In the genomic region with DNA sequence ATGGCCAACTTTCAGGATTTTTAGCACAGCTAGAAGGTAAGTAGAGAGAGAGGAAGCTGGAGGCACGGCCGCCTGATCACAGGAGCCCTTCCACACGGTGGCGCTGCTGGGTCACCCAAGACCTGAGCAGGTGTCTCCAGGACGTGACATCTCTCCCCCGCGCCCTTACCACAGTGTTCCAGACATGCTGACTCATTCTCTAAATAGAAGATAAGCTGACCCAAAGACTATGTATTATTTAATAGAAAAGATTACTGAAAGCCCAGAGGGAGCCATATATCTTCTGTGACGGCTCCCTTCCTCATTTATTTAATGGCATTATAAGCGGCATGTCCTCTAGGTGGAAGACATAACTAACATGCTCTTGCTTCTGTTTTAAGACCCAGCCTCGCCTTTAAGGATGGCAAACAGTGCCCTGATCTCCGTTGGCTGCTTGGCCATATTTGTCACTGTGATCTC, we compare ENCODE assay signal across 8 cellular contexts. TPM values are rescaled to one million over a fixed set of nuclear protein-coding genes. Genes with fewer than 3 reads are reported as not detected.
DNase-seq lines count a peak whose midpoint lies in the region; TF ChIP-seq lines count a peak whose summit lies in the region.

No MANE protein-coding gene starts in this region.

- peak overlapping the region; percentile 52 for H3K4me3 ChIP-seq in MM.1S (ENCODE audit: low read length)

- peaks cover 10% of the 10 kb centered on the region for H3K4me1 ChIP-seq in MM.1S (ENCODE audit: low read length)

- H3K9ac ChIP-seq in MM.1S (ENCODE audit: low read length): peak overlapping the region; percentile 49

- H4K20me1 ChIP-seq in MM.1S (ENCODE audit: insufficient read depth, low read length): no peaks in the 10 kb centered on the region

- CTCF ChIA-PET in GM10248 (lab: Yijun Ruan, JAX): interaction anchor here (0.6 to 10.9 kb wide), 59 partner anchors 11 to 1490 kb away, joined by 3 to 135 read pairs (median 4); a partner anchor contains a TSS
- CTCF ChIA-PET in HEK293T (lab: Yijun Ruan, JAX): interaction anchor here (0.6 to 2.6 kb wide), 14 partner anchors 9 to 440 kb away, joined by 3 to 19 read pairs (median 4); a partner anchor contains a TSS

- TF ChIP-seq CTCF in GM10248 (IDR thresholded peaks at IDR 0.05; ENCODE audit: control extremely low read depth, extremely low read depth, low read depth, missing control alignments) (peak; percentile 93), MM.1S (IDR thresholded peaks at IDR 0.05; ENCODE audit: low read length) (peak; percentile 86)

- H2AFZ ChIP-seq in MM.1S (ENCODE audit: low read length): peak overlapping the region; percentile 51

- H3K27me3 ChIP-seq in MM.1S (replicated peaks; ENCODE audit: insufficient read depth, low read length): no peaks in the 10 kb centered on the region

- H3K36me3 ChIP-seq in MM.1S (replicated peaks; ENCODE audit: insufficient read depth, low read length): no peaks in the 10 kb centered on the region

- H3K9me2 ChIP-seq in MM.1S (replicated peaks; ENCODE audit: insufficient read depth, low read length): no peaks in the 10 kb centered on the region

- no peaks in the 10 kb centered on the region for H3K9me3 ChIP-seq in MM.1S (replicated peaks; ENCODE audit: insufficient read depth, low read length)

- POLR2A ChIA-PET in GM10248 (lab: Yijun Ruan, JAX): interaction anchor here (0.6 to 1.0 kb wide), 2 partner anchors 195 to 196 kb away, joined by 3 to 5 read pairs; no protein-coding TSS in a partner anchor
- POLR2A ChIA-PET in HEK293T (lab: Yijun Ruan, JAX): interaction anchor here (0.7 to 1.4 kb wide), 4 partner anchors 15 to 167 kb away, joined by 3 to 6 read pairs (median 4); no protein-coding TSS in a partner anchor

- H3F3A ChIP-seq in MM.1S (ENCODE audit: insufficient read depth, low read length): peaks cover 5% of the 10 kb centered on the region; the same call in 1 of the 2 replicates

- H3K4me2 ChIP-seq in MM.1S (ENCODE audit: low read depth, low read length): peak overlapping the region; percentile 57

- peak; percentile 85 for DNase-seq in GM10248 (ENCODE audit: extremely low spot score)
- DNase-seq in HEK293T (ENCODE audit: extremely low spot score): peak; percentile 84
- DNase-seq in MM.1S: peak; percentile 97
- peak; percentile 99 for DNase-seq in SHP77 (lab: John Stamatoyannopoulos, UW)
- peak; percentile 79 for DNase-seq in activated effector memory CD4-positive, alpha-beta T cell treated with Interleukin-2 at 50 U/mL for 16 hours
- DNase-seq in glomerular endothelial cell (ENCODE audit: extremely low read depth, low read depth, low spot score): peak; percentile 72
- DNase-seq in pons (ENCODE audit: low spot score): peak; percentile 24
- DNase-seq in ureter (ENCODE audit: low spot score): peak; percentile 91

- H3K79me2 ChIP-seq in MM.1S (ENCODE audit: low read length): peaks cover 12% of the 10 kb centered on the region

- H3K27ac ChIP-seq in MM.1S (ENCODE audit: low read length): peak overlapping the region; percentile 62

TF ChIP-seq in HEK293T, 16 proteins besides CTCF, POLR2A, EP300 and RAD21:
- 0 out of 2 replicates have a peak, but pooled peaks have one; percentile 52 for TF ChIP-seq ARNT (IDR thresholded peaks at IDR 0.05)
- TF ChIP-seq, protein P1, sequence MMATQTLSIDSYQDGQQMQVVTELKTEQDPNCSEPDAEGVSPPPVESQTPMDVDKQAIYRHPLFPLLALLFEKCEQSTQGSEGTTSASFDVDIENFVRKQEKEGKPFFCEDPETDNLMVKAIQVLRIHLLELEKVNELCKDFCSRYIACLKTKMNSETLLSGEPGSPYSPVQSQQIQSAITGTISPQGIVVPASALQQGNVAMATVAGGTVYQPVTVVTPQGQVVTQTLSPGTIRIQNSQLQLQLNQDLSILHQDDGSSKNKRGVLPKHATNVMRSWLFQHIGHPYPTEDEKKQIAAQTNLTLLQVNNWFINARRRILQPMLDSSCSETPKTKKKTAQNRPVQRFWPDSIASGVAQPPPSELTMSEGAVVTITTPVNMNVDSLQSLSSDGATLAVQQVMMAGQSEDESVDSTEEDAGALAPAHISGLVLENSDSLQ (IDR thresholded peaks at IDR 0.05): peak; percentile 83
- no peak for TF ChIP-seq FOXA1 (IDR thresholded peaks at IDR 0.05)
- TF ChIP-seq ZNF384 (IDR thresholded peaks at IDR 0.05): no peak
- no peak for TF ChIP-seq HDGF (IDR thresholded peaks at IDR 0.05; ENCODE audit: borderline replicate concordance)

RNA-seq across cellular contexts. Expression of a gene that starts 26.0 kb away (rescaled TPM):
- 50.1 and 54.7 TPM in 2 replicates for total RNA-seq in glomerular endothelial cell
- total RNA-seq in ureter: 46.6 TPM

RNA-seq across cellular contexts. Expression of a gene that starts 26.6 kb away (rescaled TPM):
- total RNA-seq in glomerular endothelial cell: 1.6 and 3.3 TPM in 2 replicates
- 93.6 TPM for total RNA-seq in ureter

Comparison
In these comparisons a context has a peak if more than half of its experiments do, and no peak if none do; other contexts are left out.
1. Peak in every context shown above with its lines: DNase-seq, H3K4me3 ChIP-seq and H3K27ac ChIP-seq.
2. DNase-seq: peak in every context shown above with its lines; median percentile 99 in SHP77; 97 in MM.1S; 91 in ureter; 85 in GM10248; 84 in HEK293T; 79 in activated effector memory CD4-positive, alpha-beta T cell treated with Interleukin-2 at 50 U/mL for 16 hours; 72 in glomerular endothelial cell; 24 in pons.
3. RNA of a gene that starts 26.6 kb away (total RNA-seq): 93.6 TPM in ureter (single experiment); 1.6 to 3.3 TPM in glomerular endothelial cell; every median in the first group is over 10 times any median in the second.